In the genomic region with DNA sequence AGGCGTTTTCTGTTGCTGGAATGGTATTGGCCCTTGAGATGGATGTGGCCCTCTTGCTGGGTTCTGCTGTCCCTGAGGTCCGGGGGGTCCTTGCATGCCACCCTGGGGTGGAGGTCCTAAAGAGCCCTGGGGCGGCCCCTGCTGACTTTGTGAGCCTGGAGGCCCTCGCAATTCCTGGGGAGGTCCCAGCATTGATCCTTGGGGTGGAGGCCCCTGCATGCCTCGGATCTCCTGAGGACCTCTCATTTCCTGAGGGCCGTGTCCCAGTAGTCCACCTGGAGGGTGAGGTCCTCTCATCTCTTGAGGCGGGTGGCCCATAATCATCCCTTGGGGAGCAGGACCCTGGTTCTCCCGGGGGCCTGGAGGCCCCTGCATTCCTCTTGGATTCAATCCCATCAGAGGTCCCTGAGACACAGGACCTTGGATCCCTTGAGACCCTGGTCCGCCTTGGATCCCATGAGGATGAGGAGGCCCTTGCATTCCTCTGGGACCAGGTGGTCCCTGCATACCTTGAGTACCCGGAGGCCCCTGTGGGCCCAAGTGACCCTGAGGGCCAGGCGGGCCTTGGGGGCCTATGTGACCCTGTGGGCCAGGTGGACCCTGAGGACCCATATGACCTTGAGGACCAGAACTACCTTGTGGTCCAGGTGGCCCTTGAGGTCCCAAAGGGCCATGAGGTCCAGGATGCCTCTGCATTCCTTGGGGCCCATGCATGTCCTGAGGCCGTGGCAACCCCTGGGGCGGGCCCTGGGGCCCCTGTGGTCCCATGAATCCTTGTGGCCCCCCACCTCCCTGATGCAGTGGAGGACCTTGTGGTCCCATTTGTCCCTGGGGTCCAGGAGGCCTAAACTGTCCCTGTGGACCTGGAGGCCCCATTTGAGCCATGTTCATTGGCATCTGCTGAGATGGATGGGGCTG, we compare ENCODE assay signal across 26 cellular contexts. TPM values are rescaled to one million over a fixed set of nuclear protein-coding genes. Genes with fewer than 3 reads are reported as not detected.
A peak's percentile ranks its signal among the peaks of the same experiment; 100 is the strongest.
DNase-seq lines count a peak whose midpoint lies in the region; ATAC-seq, FAIRE-seq and TF ChIP-seq lines count a peak whose summit lies in the region.
"Had no signal": no experiment of that assay in that cellular context is flagged by ENCODE, and none has a peak within 500 bp of the region (broad histone marks: within the 10 kb centered on the region; RNA-seq: fewer than 3 reads in every experiment).

No MANE protein-coding gene starts in this region.

- no peak overlapping the region for H2AFZ ChIP-seq in HepG2 (ENCODE audit: low read length)

- H3K4me3 ChIP-seq in H7 (ENCODE audit: insufficient read depth, low read depth, low read length) (no peak overlapping the region), HepG2 (replicated peaks in 1 of 3; ENCODE audit: insufficient read depth in 1 of 3, low read depth in 2 of 3, low read length in 3 of 3) (no peak overlapping the region)
- H3K4me3 ChIP-seq: SJSA1 had no signal

- H3K36me3 ChIP-seq in H7 (replicated peaks; ENCODE audit: control insufficient read depth, insufficient read depth, low read length) (peaks cover 36% of the 10 kb centered on the region), HepG2 (replicated peaks in 1 of 2; ENCODE audit: control insufficient read depth in 1 of 2, insufficient read depth in 2 of 2, low read length in 2 of 2) (peaks cover 20 to 72% of the 10 kb centered on the region in 2 experiments)

- no peaks in the 10 kb centered on the region for H3K79me2 ChIP-seq in HepG2 (ENCODE audit: insufficient read depth, low read length)

- no peak overlapping the region for H3K9ac ChIP-seq in HepG2 (ENCODE audit: insufficient read depth, low read depth, low read length)

- TF ChIP-seq EP300 in HepG2 (IDR thresholded peaks at IDR 0.05; ENCODE audit: low read depth in 2 of 2, low read length in 2 of 2) (no peak), HepG2 (CRISPR knock-in tag; IDR thresholded peaks at IDR 0.05; ENCODE audit: borderline replicate concordance) (no peak)

- 0 out of 4 replicates have a peak, but pooled peaks of 1 of the 2 experiments have one; percentile 7 for TF ChIP-seq POLR2A in HepG2 (IDR thresholded peaks at IDR 0.05; ENCODE audit: insufficient read depth in 1 of 2, low read depth in 2 of 2, low read length in 2 of 2)

- H3K27me3 ChIP-seq in H7 (ENCODE audit: control insufficient read depth, insufficient read depth, low read length) (no peaks in the 10 kb centered on the region), HepG2 (ENCODE audit: control insufficient read depth in 1 of 2, insufficient read depth in 2 of 2, low read length in 2 of 2) (no peaks in the 10 kb centered on the region)
- H3K27me3 ChIP-seq: SJSA1 had no signal

- no peaks in the 10 kb centered on the region for H3K27me3 Mint-ChIP-seq in activated CD8-positive, alpha-beta T cell treated with anti-CD3 and anti-CD28 coated beads, Interleukin-2, amount 10 ng/mL, durations not matched to agents 7 days and 5 days (ENCODE audit: low read depth)
- H3K27me3 Mint-ChIP-seq in activated CD8-positive, alpha-beta T cell treated with anti-CD3 and anti-CD28 coated beads for 36 hours = no peaks in the 10 kb centered on the region

- no peak for TF ChIP-seq CTCF in activated CD8-positive, alpha-beta T cell treated with anti-CD3 and anti-CD28 coated beads for 36 hours (IDR thresholded peaks at IDR 0.05)
- TF ChIP-seq CTCF in HepG2 (CRISPR knock-in tag; IDR thresholded peaks at IDR 0.05) = no peak

- no peaks in the 10 kb centered on the region for H4K20me1 ChIP-seq in HepG2 (ENCODE audit: insufficient read depth, low read length)

- peaks cover 12% of the 10 kb centered on the region for H3K4me1 ChIP-seq in HepG2 (ENCODE audit: insufficient read depth, low read length)

- POLR2A ChIA-PET in activated CD8-positive, alpha-beta T cell treated with anti-CD3 and anti-CD28 coated beads, Interleukin-2, amount 10 ng/mL, durations not matched to agents 7 days and 5 days (lab: Charles Lee) = interaction anchor here (1.6 kb wide), 1 partner anchor 16 kb away, joined by 5 read pairs; no protein-coding TSS in a partner anchor
- POLR2A ChIA-PET in activated CD8-positive, alpha-beta T cell treated with anti-CD3 and anti-CD28 coated beads for 36 hours (lab: Charles Lee) = no interaction called here
- POLR2A ChIA-PET in HepG2 (lab: Yijun Ruan, JAX) = interaction anchor here (1.5 kb wide), 1 partner anchor 19 kb away, joined by 3 read pairs; no protein-coding TSS in a partner anchor

- no peak overlapping the region for H3K4me2 ChIP-seq in HepG2 (ENCODE audit: low read depth, low read length)

- no peaks in the 10 kb centered on the region for H3K9me3 ChIP-seq in HepG2 (ENCODE audit: low read length)
- H3K9me3 ChIP-seq: SJSA1 had no signal

- H3K27ac ChIP-seq in HepG2 (ENCODE audit: extremely low read length, insufficient read depth, low read length) = no peak overlapping the region
- H3K27ac ChIP-seq: SJSA1 had no signal

- FAIRE-seq in HepG2 (lab: Jason Lieb, UNC) = no peak
- FAIRE-seq: GM12892, HTR-8/SVneo had no signal

- CTCF ChIA-PET in activated CD8-positive, alpha-beta T cell treated with anti-CD3 and anti-CD28 coated beads, Interleukin-2, amount 10 ng/mL, durations not matched to agents 7 days and 5 days (lab: Charles Lee) = no interaction called here
- CTCF ChIA-PET in activated CD8-positive, alpha-beta T cell treated with anti-CD3 and anti-CD28 coated beads for 36 hours (lab: Charles Lee) = no interaction called here
- CTCF ChIA-PET in HepG2 (lab: Yijun Ruan, JAX; ENCODE audit: low intra/inter-chr PET ratio, low total read pairs) = no interaction called here

- peak; percentile 30 for ATAC-seq in activated CD8-positive, alpha-beta T cell treated with anti-CD3 and anti-CD28 coated beads, Interleukin-2, amount 10 ng/mL, durations not matched to agents 7 days and 5 days
- no peak for ATAC-seq in activated CD8-positive, alpha-beta T cell treated with anti-CD3 and anti-CD28 coated beads for 36 hours
- ATAC-seq in HepG2 (peak; percentile 34), HG02623 (IDR thresholded peaks at IDR 0.05; ENCODE audit: unreplicated experiment) (no peak), HG02763 (IDR thresholded peaks at IDR 0.05; ENCODE audit: unreplicated experiment) (no peak)
- ATAC-seq in stimulated activated naive CD8-positive, alpha-beta T cell treated with anti-CD3 and anti-CD28 coated beads, Interleukin-15, Interleukin-2, amounts not matched to agents 100 U/mL and 50 U/mL, for 24 hours = peak; percentile 14
- ATAC-seq: PC-3, Right ventricle myocardium inferior had no signal

- in situ Hi-C loops in HepG2 (cut with HindIII; ENCODE audit: extremely low pct_ligation_motif_present, low pct_unique_long_range_greater_than_20kb) = no loop called here

- no peak overlapping the region for H3K4me3 Mint-ChIP-seq in activated CD8-positive, alpha-beta T cell treated with anti-CD3 and anti-CD28 coated beads, Interleukin-2, amount 10 ng/mL, durations not matched to agents 7 days and 5 days
- no peak overlapping the region for H3K4me3 Mint-ChIP-seq in activated CD8-positive, alpha-beta T cell treated with anti-CD3 and anti-CD28 coated beads for 36 hours

- no peak overlapping the region for H3K27ac Mint-ChIP-seq in activated CD8-positive, alpha-beta T cell treated with anti-CD3 and anti-CD28 coated beads, Interleukin-2, amount 10 ng/mL, durations not matched to agents 7 days and 5 days
- no peak overlapping the region for H3K27ac Mint-ChIP-seq in activated CD8-positive, alpha-beta T cell treated with anti-CD3 and anti-CD28 coated beads for 36 hours

- BruUV-seq in HepG2 (replicated peaks; lab: Mats Ljungman, UMichigan) = no TSS peak

- TF ChIP-seq RAD21 in HepG2 (CRISPR knock-in tag; IDR thresholded peaks at IDR 0.05) = no peak

- peaks cover 2% of the 10 kb centered on the region for H3K4me1 Mint-ChIP-seq in activated CD8-positive, alpha-beta T cell treated with anti-CD3 and anti-CD28 coated beads, Interleukin-2, amount 10 ng/mL, durations not matched to agents 7 days and 5 days (ENCODE audit: low read depth)
- H3K4me1 Mint-ChIP-seq in activated CD8-positive, alpha-beta T cell treated with anti-CD3 and anti-CD28 coated beads for 36 hours (ENCODE audit: low read depth) = peaks cover 8% of the 10 kb centered on the region

- DNase-seq in activated CD8-positive, alpha-beta T cell treated with anti-CD3 and anti-CD28 coated beads, Interleukin-2, amount 10 ng/mL, durations not matched to agents 7 days and 5 days = no peak
- no peak for DNase-seq in activated CD8-positive, alpha-beta T cell treated with anti-CD3 and anti-CD28 coated beads for 36 hours
- DNase-seq in H7 = peak; percentile 23
- no peak for DNase-seq in HepG2 (ENCODE audit: low spot score)
- no peak for DNase-seq in stimulated activated naive CD8-positive, alpha-beta T cell treated with anti-CD3 and anti-CD28 coated beads, Interleukin-15, Interleukin-2, amounts not matched to agents 100 U/mL and 50 U/mL, for 24 hours
- DNase-seq in hippocampal formation (lab: John Stamatoyannopoulos, UW) = no peak
- DNase-seq: 8988T; ACHN; DMS153; DND-41; GOT3; HCEC 1CT; KBM-7; NCI-H2029; NCI-H446 treated with DMSO at 0.1 percent for 48 hours; NCI-H526; NCI-H82; NK-92 treated with Interleukin-12 subunit alpha and Interleukin-12 subunit beta, amount 100 ng/mL, for 24 hours; PC-3 had no signal

- H3K9me3 Mint-ChIP-seq in activated CD8-positive, alpha-beta T cell treated with anti-CD3 and anti-CD28 coated beads, Interleukin-2, amount 10 ng/mL, durations not matched to agents 7 days and 5 days (ENCODE audit: insufficient read depth) = no peaks in the 10 kb centered on the region
- H3K9me3 Mint-ChIP-seq in activated CD8-positive, alpha-beta T cell treated with anti-CD3 and anti-CD28 coated beads for 36 hours = no peaks in the 10 kb centered on the region

- WGBS in HepG2 (ENCODE audit: low lambda C conversion rate) = 95% methylated on average over 6 of the region's 13 CpGs

- intact Hi-C loops in activated CD8-positive, alpha-beta T cell treated with anti-CD3 and anti-CD28 coated beads for 36 hours (cut with micrococcal nuclease) = no loop called here
- intact Hi-C loops in HepG2 (cut with micrococcal nuclease; ENCODE audit: unreplicated experiment) = loop anchor here (5.0 kb wide), 1 partner anchor 43 kb away; no protein-coding TSS in a partner anchor

- peaks cover 55% of the 10 kb centered on the region for H3K36me3 Mint-ChIP-seq in activated CD8-positive, alpha-beta T cell treated with anti-CD3 and anti-CD28 coated beads, Interleukin-2, amount 10 ng/mL, durations not matched to agents 7 days and 5 days (ENCODE audit: low read depth)
- H3K36me3 Mint-ChIP-seq in activated CD8-positive, alpha-beta T cell treated with anti-CD3 and anti-CD28 coated beads for 36 hours (ENCODE audit: low read depth) = peaks cover 49% of the 10 kb centered on the region

RNA-seq across cellular contexts. Expression of a gene that starts 18.3 kb away (rescaled TPM):
- 1 to 10 TPM; 4.8 to 5.5 TPM for total RNA-seq in activated CD8-positive, alpha-beta T cell treated with anti-CD3 and anti-CD28 coated beads, Interleukin-2, amount 10 ng/mL, durations not matched to agents 7 days and 5 days
- 1 to 10 TPM; 3.9 to 4.4 TPM for total RNA-seq in activated CD8-positive, alpha-beta T cell treated with anti-CD3 and anti-CD28 coated beads for 36 hours
- 10.5 and 13.4 TPM in 2 replicates for total RNA-seq in H7 (2014; rRNA removed; shearing (Covaris generic))
- 4.6 and 9.4 TPM in 2 replicates for total RNA-seq in HepG2 (2016; rRNA removed; fragmentation: Illumina TruSeq; extraction: Trizol)
- 1.4 and 1.5 TPM in 2 replicates for total RNA-seq in HepG2 (2016; cell fraction: cytosol; rRNA removed; fragmentation: Illumina TruSeq; extraction: Trizol; ENCODE audit: low read depth)
- total RNA-seq in HepG2 (2016; cell fraction: insoluble cytoplasmic fraction; rRNA removed; fragmentation: Illumina TruSeq; extraction: Trizol) = 5.2 and 9.2 TPM in 2 replicates
- total RNA-seq in HepG2 (2016; cell fraction: membrane; rRNA removed; fragmentation: Illumina TruSeq; extraction: Trizol) = 4.6 and 5.1 TPM in 2 replicates
- total RNA-seq in HepG2 (2016; cell fraction: nucleus; rRNA removed; fragmentation: Illumina TruSeq; extraction: Trizol) = 10.3 and 11.4 TPM in 2 replicates
- 8.3 and 8.7 TPM in 2 replicates for polyA plus RNA-seq in HepG2 (2011; rRNA removed)
- polyA plus RNA-seq in HepG2 (2011; cell fraction: cytosol; rRNA removed) = 6.8 and 9.4 TPM in 2 replicates
- 3.7 and 4.4 TPM in 2 replicates for polyA plus RNA-seq in HepG2 (2011; cell fraction: nucleus; rRNA removed)
- polyA plus RNA-seq in HepG2 (2012) = not detected in 2 replicates
- polyA plus RNA-seq in HepG2 (2016; cell fraction: cytosol; fragmentation: Illumina TruSeq; extraction: Trizol; ENCODE audit: low read depth) = 1.3 and 1.4 TPM in 2 replicates
- polyA plus RNA-seq in HepG2 (2016; cell fraction: insoluble cytoplasmic fraction; fragmentation: Illumina TruSeq; extraction: Trizol; ENCODE audit: low read depth) = 5.4 and 7.0 TPM in 2 replicates
- 3.0 and 4.0 TPM in 2 replicates for polyA plus RNA-seq in HepG2 (2016; cell fraction: membrane; fragmentation: Illumina TruSeq; extraction: Trizol; ENCODE audit: low read depth)
- 13.6 and 14.0 TPM in 2 replicates for polyA plus RNA-seq in HepG2 (2016; cell fraction: nucleus; fragmentation: Illumina TruSeq; extraction: Trizol; ENCODE audit: insufficient read depth, low read depth)
- polyA minus RNA-seq in HepG2 (2011; rRNA and poly(A)+ RNA removed; ENCODE audit: low replicate concordance) = 2.4 and 7.5 TPM in 2 replicates
- polyA minus RNA-seq in HepG2 (2011; cell fraction: cytosol; rRNA and poly(A)+ RNA removed) = 6.5 and 7.2 TPM in 2 replicates
- polyA minus RNA-seq in HepG2 (2011; cell fraction: nucleus; rRNA and poly(A)+ RNA removed) = 16.4 and 17.5 TPM in 2 replicates

RNA-seq across cellular contexts. Expression of a gene that starts 44.2 kb away (rescaled TPM):
- total RNA-seq in activated CD8-positive, alpha-beta T cell treated with anti-CD3 and anti-CD28 coated beads, Interleukin-2, amount 10 ng/mL, durations not matched to agents 7 days and 5 days = 10 to 100 TPM; 35.3 to 38.3 TPM
- total RNA-seq in activated CD8-positive, alpha-beta T cell treated with anti-CD3 and anti-CD28 coated beads for 36 hours = 10 to 100 TPM; 22.1 to 23.6 TPM
- total RNA-seq in H7 (2014; rRNA removed; shearing (Covaris generic)) = 0.33 and 1.4 TPM in 2 replicates
- 0.90 and 1.0 TPM in 2 replicates for total RNA-seq in HepG2 (2016; rRNA removed; fragmentation: Illumina TruSeq; extraction: Trizol)
- 1.9 and 3.6 TPM in 2 replicates for total RNA-seq in HepG2 (2016; cell fraction: cytosol; rRNA removed; fragmentation: Illumina TruSeq; extraction: Trizol; ENCODE audit: low read depth)
- 0.85 and 1.2 TPM in 2 replicates for total RNA-seq in HepG2 (2016; cell fraction: insoluble cytoplasmic fraction; rRNA removed; fragmentation: Illumina TruSeq; extraction: Trizol)
- total RNA-seq in HepG2 (2016; cell fraction: membrane; rRNA removed; fragmentation: Illumina TruSeq; extraction: Trizol) = 2.6 and 3.9 TPM in 2 replicates
- 0.56 and 0.81 TPM in 2 replicates for total RNA-seq in HepG2 (2016; cell fraction: nucleus; rRNA removed; fragmentation: Illumina TruSeq; extraction: Trizol)
- polyA plus RNA-seq in HepG2 (2011; rRNA removed) = 1.9 and 2.0 TPM in 2 replicates
- 2.1 and 3.1 TPM in 2 replicates for polyA plus RNA-seq in HepG2 (2011; cell fraction: cytosol; rRNA removed)
- polyA plus RNA-seq in HepG2 (2011; cell fraction: nucleus; rRNA removed) = 2.0 and 2.2 TPM in 2 replicates
- polyA plus RNA-seq in HepG2 (2012) = 2.1 and 3.9 TPM in 2 replicates
- polyA plus RNA-seq in HepG2 (2016; cell fraction: cytosol; fragmentation: Illumina TruSeq; extraction: Trizol; ENCODE audit: low read depth) = 8.9 and 10.7 TPM in 2 replicates
- polyA plus RNA-seq in HepG2 (2016; cell fraction: insoluble cytoplasmic fraction; fragmentation: Illumina TruSeq; extraction: Trizol; ENCODE audit: low read depth) = 2.4 and 3.4 TPM in 2 replicates
- polyA plus RNA-seq in HepG2 (2016; cell fraction: membrane; fragmentation: Illumina TruSeq; extraction: Trizol; ENCODE audit: low read depth) = 8.6 and 9.2 TPM in 2 replicates
- polyA plus RNA-seq in HepG2 (2016; cell fraction: nucleus; fragmentation: Illumina TruSeq; extraction: Trizol; ENCODE audit: insufficient read depth, low read depth) = 1.5 TPM in 2 replicates
- 0.07 and 4.5 TPM in 2 replicates for polyA minus RNA-seq in HepG2 (2011; rRNA and poly(A)+ RNA removed; ENCODE audit: low replicate concordance)
- 1.2 and 1.9 TPM in 2 replicates for polyA minus RNA-seq in HepG2 (2011; cell fraction: cytosol; rRNA and poly(A)+ RNA removed)
- polyA minus RNA-seq in HepG2 (2011; cell fraction: nucleus; rRNA and poly(A)+ RNA removed) = 1.2 and 1.6 TPM in 2 replicates
- total RNA-seq: MCF 10A had no signal

Comparison
In these comparisons a context has a peak if more than half of its experiments do, and no peak if none do; other contexts are left out.
1. ATAC-seq: peak in activated CD8-positive, alpha-beta T cell treated with anti-CD3 and anti-CD28 coated beads, Interleukin-2, amount 10 ng/mL, durations not matched to agents 7 days and 5 days (single experiment), HepG2 (single experiment) and stimulated activated naive CD8-positive, alpha-beta T cell treated with anti-CD3 and anti-CD28 coated beads, Interleukin-15, Interleukin-2, amounts not matched to agents 100 U/mL and 50 U/mL, for 24 hours (single experiment); none in activated CD8-positive, alpha-beta T cell treated with anti-CD3 and anti-CD28 coated beads for 36 hours (single experiment), HG02623 (single experiment) and HG02763 (single experiment).